27 cellular contexts compared by ENCODE assay signal in genomic region chr11:107675902-107676301, GRCh38. TPM values are rescaled to one million over a fixed set of nuclear protein-coding genes. Genes with fewer than 3 reads are reported as not detected.
A peak's percentile ranks its signal among the peaks of the same experiment; 100 is the strongest.
DNase-seq lines count a peak whose midpoint lies in the region; ATAC-seq and TF ChIP-seq lines count a peak whose summit lies in the region.
"Had no signal": no experiment of that assay in that cellular context is flagged by ENCODE, and none has a peak within 500 bp of the region (broad histone marks: within the 10 kb centered on the region; RNA-seq: fewer than 3 reads in every experiment).

No MANE protein-coding gene starts in this region.

- DNase-seq in Panc1 (ENCODE audit: low read depth, low spot score) (no peak), islet precursor cell (no peak), NOMO-1 treated with DMSO at 0.1 percent for 48 hours (lab: John Stamatoyannopoulos, UW; ENCODE audit: unreplicated experiment) (no peak), suprapubic skin (ENCODE audit: low spot score in 2 of 2) (no peak)
- DNase-seq in activated CD4-positive, alpha-beta T cell treated with anti-CD3 and anti-CD28 coated beads, Interleukin-2, amount 50 U/mL, for 48 hours: no peak
- DNase-seq: AML-193; CD4-positive, alpha-beta T cell; HCEC 1CT; NCI-H1694; NCI-H2029 treated with DMSO at 0.1 percent for 48 hours; NCI-H226; NCI-H510A; NCI-H748 treated with DMSO at 0.1 percent for 48 hours; PC-9; Right ventricle myocardium superior; RPMI8226; T-helper 1 cell had no signal

- no peak for TF ChIP-seq CTCF in Panc1 (IDR thresholded peaks at IDR 0.05)
- TF ChIP-seq CTCF in suprapubic skin (IDR thresholded peaks at IDR 0.05): no peak

- WGBS in suprapubic skin: 94% methylated on average over 2 of the region's 2 CpGs

- TF ChIP-seq EP300 in suprapubic skin (IDR thresholded peaks at IDR 0.05): no peak

- no peaks in the 10 kb centered on the region for H3K9me3 ChIP-seq in Panc1 (ENCODE audit: control insufficient read depth, insufficient read depth, low read depth, low read length)
- no peaks in the 10 kb centered on the region for H3K9me3 ChIP-seq in suprapubic skin
- H3K9me3 ChIP-seq: A549; BLaER1 treated with 17β-estradiol and CSF1 and Interleukin-3, amounts not matched to agents 10 nM and 100 nM had no signal

- no peak for TF ChIP-seq POLR2A in suprapubic skin (IDR thresholded peaks at IDR 0.05)

- H3K27ac ChIP-seq in Panc1 (ENCODE audit: low read length) (no peak overlapping the region), suprapubic skin (no peak overlapping the region)
- H3K27ac ChIP-seq: A549; BLaER1 treated with 17β-estradiol and CSF1 and Interleukin-3, amounts not matched to agents 10 nM and 100 nM; PC-9 had no signal

- CTCF ChIA-PET in Panc1 (lab: Charles Lee): interaction anchor here (0.6 kb wide), 1 partner anchor 9 kb away, joined by 3 read pairs; no protein-coding TSS in a partner anchor

- POLR2A ChIA-PET in Panc1 (lab: Charles Lee): no interaction called here

- no TSS peak for BruUV-seq in Panc1 (replicated peaks; lab: Mats Ljungman, UMichigan)

- H3K4me1 ChIP-seq in Panc1 (ENCODE audit: control insufficient read depth, insufficient read depth, low read length) (no peaks in the 10 kb centered on the region), suprapubic skin (no peaks in the 10 kb centered on the region)
- H3K4me1 ChIP-seq: A549; BLaER1 treated with 17β-estradiol and CSF1 and Interleukin-3, amounts not matched to agents 10 nM and 100 nM had no signal

- in situ Hi-C loops in Panc1 (cut with HindIII; ENCODE audit: low pct_unique_long_range_greater_than_20kb, low sequenced_read_pairs): no loop called here

- peak; percentile 81 for ATAC-seq in GM18867 (IDR thresholded peaks at IDR 0.05; ENCODE audit: unreplicated experiment)
- peak; percentile 46 for ATAC-seq in GM19463 (IDR thresholded peaks at IDR 0.05; ENCODE audit: unreplicated experiment)
- peak; percentile 75 for ATAC-seq in HG02798 (IDR thresholded peaks at IDR 0.05; ENCODE audit: poor library complexity, unreplicated experiment)
- 0 out of 2 replicates have a peak, but pooled peaks have one; percentile 17 for ATAC-seq in Panc1
- ATAC-seq: A549, K562 had no signal

- no peak overlapping the region for H3K4me3 ChIP-seq in Panc1 (ENCODE audit: low read depth in 2 of 2, low read length in 2 of 2)
- H3K4me3 ChIP-seq in suprapubic skin: no peak overlapping the region
- H3K4me3 ChIP-seq: A549; BLaER1 treated with 17β-estradiol and CSF1 and Interleukin-3, amounts not matched to agents 10 nM and 100 nM; K562; PC-9 had no signal

- H3K27me3 ChIP-seq in Panc1 (ENCODE audit: control insufficient read depth, insufficient read depth, low read length): no peaks in the 10 kb centered on the region
- H3K27me3 ChIP-seq in suprapubic skin: peaks cover 3% of the 10 kb centered on the region
- H3K27me3 ChIP-seq: BLaER1 treated with 17β-estradiol and CSF1 and Interleukin-3, amounts not matched to agents 10 nM and 100 nM had no signal

- no peaks in the 10 kb centered on the region for H3K36me3 ChIP-seq in Panc1 (ENCODE audit: control insufficient read depth, insufficient read depth, low read length)
- H3K36me3 ChIP-seq in suprapubic skin: no peaks in the 10 kb centered on the region
- H3K36me3 ChIP-seq: BLaER1 treated with 17β-estradiol and CSF1 and Interleukin-3, amounts not matched to agents 10 nM and 100 nM had no signal

- intact Hi-C loops in Panc1 (cut with micrococcal nuclease; ENCODE audit: unreplicated experiment): no loop called here

RNA-seq across cellular contexts. Expression of gene SLN, which starts 36.0 kb away (rescaled TPM):
- total RNA-seq in Panc1 (2021; ENCODE audit: unreplicated experiment) (not detected), suprapubic skin (1 to 10 TPM in 2 of 4 donors, not detected in 2; 5.5 to 5.9 TPM)
- not detected for polyA plus RNA-seq in Panc1 (2012; ENCODE audit: insufficient read length)
- total RNA-seq: CD4-positive, alpha-beta T cell; H1; K562; LHCN-M2; MCF 10A; PC-9; SK-MEL-5 had no signal
- polyA plus RNA-seq: H1, K562 had no signal

Comparison
In these comparisons a context has a peak if more than half of its experiments do, and no peak if none do; other contexts are left out.
1. ATAC-seq: peak in every context shown above with its lines; median percentile 81 in GM18867; 75 in HG02798; 46 in GM19463; 17 in Panc1.